ENCODE assay signal across 8 cellular contexts in genomic region chr16:4313563-4314531, GRCh38. TPM values are rescaled to one million over a fixed set of nuclear protein-coding genes. Genes with fewer than 3 reads are reported as not detected.
DNase-seq lines count a peak whose midpoint lies in the region; ATAC-seq and TF ChIP-seq lines count a peak whose summit lies in the region.

No MANE protein-coding gene starts in this region.

- H3K4me3 Mint-ChIP-seq in CD14-positive monocyte, result peak overlapping the region; percentile 45 to 91

- H3K36me3 Mint-ChIP-seq in CD14-positive monocyte, result peaks cover 6 to 10% of the 10 kb centered on the region in 2 donors

- in situ Hi-C loops in G401 (cut with HindIII; ENCODE audit: low sequenced_read_pairs), result no loop called here

- H3K27ac Mint-ChIP-seq in CD14-positive monocyte, result no peak overlapping the region

- no peak for DNase-seq in CD14-positive monocyte (ENCODE audit: low spot score)
- DNase-seq in GM20000 (ENCODE audit: low spot score), result peak; percentile 87
- no peak for DNase-seq in RWPE1 (ENCODE audit: low spot score)
- peak; percentile 35 for DNase-seq in fibroblast of mammary gland (ENCODE audit: low read depth)
- DNase-seq in renal cortical epithelial cell (ENCODE audit: low read depth), result peak; percentile 87
- DNase-seq in posterior vena cava (ENCODE audit: low spot score), result no peak
- no peak for DNase-seq in G401 (ENCODE audit: low spot score)

- H3K4me1 Mint-ChIP-seq in CD14-positive monocyte, result peaks cover 17% of the 10 kb centered on the region

- H3K27me3 Mint-ChIP-seq in CD14-positive monocyte (ENCODE audit: low read depth in 3 of 3), result peaks cover 38 to 69% (median 43%) of the 10 kb centered on the region in 3 donors

- intact Hi-C loops in CD14-positive monocyte (cut with micrococcal nuclease), result no loop called here
- intact Hi-C loops in posterior vena cava (cut with DNase I), result no loop called here

- TF ChIP-seq CTCF in CD14-positive monocyte (IDR thresholded peaks at IDR 0.05) (peak; percentile 82), GM20000 (IDR thresholded peaks at IDR 0.05; ENCODE audit: extremely low read depth, missing control alignments) (peak; percentile 70), RWPE1 (conservative IDR thresholded peaks at IDR 0.05; ENCODE audit: low read depth) (peak; percentile 44), fibroblast of mammary gland (conservative IDR thresholded peaks at IDR 0.05; ENCODE audit: control insufficient read depth, insufficient read depth, low read depth, low read length) (no peak)

- no peak for ATAC-seq in HG03045 (IDR thresholded peaks at IDR 0.05; ENCODE audit: unreplicated experiment)

- no peak overlapping the region for H3K4me3 ChIP-seq in fibroblast of mammary gland (ENCODE audit: control insufficient read depth, low read depth, low read length)

- peaks cover 0 to 10% (median 3%) of the 10 kb centered on the region in 7 donors for H3K9me3 Mint-ChIP-seq in CD14-positive monocyte

- CTCF ChIA-PET in RWPE1 (lab: Yijun Ruan, JAX), result interaction anchor here (0.5 kb wide), 1 partner anchor 17 kb away, joined by 3 read pairs; no protein-coding TSS in a partner anchor

- peak overlapping the region; percentile 97 for H3K27ac ChIP-seq in RWPE1

- POLR2A ChIA-PET in RWPE1 (lab: Yijun Ruan, JAX; ENCODE audit: low non-redundant PET), result interaction anchor here (0.7 kb wide), 1 partner anchor 56 kb away, joined by 3 read pairs; no protein-coding TSS in a partner anchor

RNA-seq across cellular contexts. Expression of gene GLIS2, which starts 2.0 kb away (rescaled TPM):
- not detected for polyA plus RNA-seq in CD14-positive monocyte
- total RNA-seq in renal cortical epithelial cell (3.6 and 13.5 TPM in 2 replicates), posterior vena cava (10 to 100 TPM; 35.6 to 49.0 TPM)
- total RNA-seq in G401 (2014; rRNA removed; shearing (Covaris generic)), result 0.44 and 0.80 TPM in 2 replicates

RNA-seq across cellular contexts. Expression of gene PAM16, which starts 37.3 kb away (rescaled TPM):
- 10 to 100 TPM; 34.3 to 37.6 TPM for polyA plus RNA-seq in CD14-positive monocyte
- 9.1 and 37.0 TPM in 2 replicates for total RNA-seq in renal cortical epithelial cell
- total RNA-seq in posterior vena cava, result 10 to 100 TPM; 25.3 to 28.8 TPM
- 68.3 and 83.9 TPM in 2 replicates for total RNA-seq in G401 (2014; rRNA removed; shearing (Covaris generic))

RNA-seq across cellular contexts. Expression of gene TFAP4, which starts 41.0 kb away (rescaled TPM):
- polyA plus RNA-seq in CD14-positive monocyte, result under 1 TPM; 0.16 to 0.71 TPM
- total RNA-seq in renal cortical epithelial cell, result 1.2 and 2.0 TPM in 2 replicates
- 1 to 10 TPM; 4.0 to 5.4 TPM for total RNA-seq in posterior vena cava
- 14.5 and 38.3 TPM in 2 replicates for total RNA-seq in G401 (2014; rRNA removed; shearing (Covaris generic))

RNA-seq across cellular contexts. Expression of gene VASN, which starts 57.8 kb away (rescaled TPM):
- not detected for polyA plus RNA-seq in CD14-positive monocyte
- total RNA-seq in renal cortical epithelial cell (10.6 and 47.0 TPM in 2 replicates), posterior vena cava (10 to 100 TPM; 67.1 to 89.3 TPM)
- 9.9 and 14.4 TPM in 2 replicates for total RNA-seq in G401 (2014; rRNA removed; shearing (Covaris generic))

Comparison
In these comparisons a context has a peak if more than half of its experiments do, and no peak if none do; other contexts are left out.
1. DNase-seq: peak in GM20000 (single experiment), fibroblast of mammary gland (single experiment) and renal cortical epithelial cell (single experiment); none in CD14-positive monocyte (single experiment), RWPE1 (single experiment), posterior vena cava (single experiment) and G401 (single experiment).